ENCODE assay signal across 29 cellular contexts in the genomic region with DNA sequence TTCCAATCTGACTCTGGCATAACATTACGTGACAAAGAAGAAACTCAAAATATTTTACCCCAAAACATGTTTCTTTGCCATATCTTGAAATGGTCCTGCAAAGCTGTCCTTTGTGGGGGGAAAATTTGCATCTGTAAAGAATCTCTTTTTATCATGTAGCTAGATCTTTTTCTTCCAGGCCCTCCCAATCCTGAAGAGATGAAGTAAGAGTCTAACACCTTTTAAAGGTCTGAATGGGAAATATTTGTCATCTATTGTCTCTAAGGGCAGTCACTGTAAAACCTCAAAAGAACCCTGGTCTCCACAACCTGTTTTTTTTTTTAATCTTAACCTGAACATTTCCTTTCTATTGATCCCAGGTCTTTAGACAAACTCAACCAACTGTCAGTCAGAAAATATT. TPM values are rescaled to one million over a fixed set of nuclear protein-coding genes. Genes with fewer than 3 reads are reported as not detected.
"Had no signal": no experiment of that assay in that cellular context is flagged by ENCODE, and none has a peak within 500 bp of the region (broad histone marks: within the 10 kb centered on the region; RNA-seq: fewer than 3 reads in every experiment).

No MANE protein-coding gene starts in this region.

- H3K36me3 ChIP-seq: esophagus squamous epithelium, gastrocnemius medialis, heart right ventricle, left lung, lower lobe of right lung had no signal

- H3K4me1 ChIP-seq: esophagus squamous epithelium, gastrocnemius medialis, heart right ventricle, left lung, lower lobe of right lung had no signal

- H3K27ac ChIP-seq: coronary artery, dorsolateral prefrontal cortex, epithelial cell of prostate, esophagus squamous epithelium, gastrocnemius medialis, heart right ventricle, left lung, lower lobe of right lung had no signal

- H3K4me3 ChIP-seq: coronary artery, dorsolateral prefrontal cortex, esophagus squamous epithelium, gastrocnemius medialis, heart right ventricle, left lung, lower lobe of right lung had no signal

- H3K27me3 ChIP-seq: dorsolateral prefrontal cortex, esophagus squamous epithelium, gastrocnemius medialis, heart right ventricle, left lung had no signal

- H3K9me3 ChIP-seq: esophagus squamous epithelium, gastrocnemius medialis, lower lobe of right lung had no signal

- DNase-seq: dermis blood vessel endothelial cell; dorsolateral prefrontal cortex; effector CD4-positive, alpha-beta T cell; effector memory CD4-positive, alpha-beta T cell; erythroblast; esophagus squamous epithelium; foreskin fibroblast; foreskin melanocyte; gastrocnemius medialis; glutamatergic neuron; head of caudate nucleus; heart right ventricle; hippocampal formation; left cardiac atrium; left lung; left ventricle myocardium superior; lower lobe of right lung; mesenchymal stem cell; midbrain had no signal

RNA-seq across cellular contexts. Expression of gene OR2AE1, which starts 8.6 kb away (rescaled TPM):
- total RNA-seq: gastrocnemius medialis, glomerular endothelial cell, heart right ventricle, kidney epithelial cell, left ventricle myocardium superior, lung microvascular endothelial cell, mononuclear cell, mucosa of gallbladder had no signal
- polyA plus RNA-seq: heart right ventricle, keratinocyte had no signal

RNA-seq across cellular contexts. Expression of gene CYP3A43, which starts 40.4 kb away (rescaled TPM):
- total RNA-seq: dermis blood vessel endothelial cell, esophagus mucosa, esophagus squamous epithelium, glomerular endothelial cell, kidney epithelial cell, left lung, left ventricle myocardium superior, lower leg skin, lower lobe of right lung, lung microvascular endothelial cell, mononuclear cell, mucosa of gallbladder had no signal
- polyA plus RNA-seq: heart right ventricle, keratinocyte had no signal
